1 cellular context compared by ENCODE assay signal in the genomic region with DNA sequence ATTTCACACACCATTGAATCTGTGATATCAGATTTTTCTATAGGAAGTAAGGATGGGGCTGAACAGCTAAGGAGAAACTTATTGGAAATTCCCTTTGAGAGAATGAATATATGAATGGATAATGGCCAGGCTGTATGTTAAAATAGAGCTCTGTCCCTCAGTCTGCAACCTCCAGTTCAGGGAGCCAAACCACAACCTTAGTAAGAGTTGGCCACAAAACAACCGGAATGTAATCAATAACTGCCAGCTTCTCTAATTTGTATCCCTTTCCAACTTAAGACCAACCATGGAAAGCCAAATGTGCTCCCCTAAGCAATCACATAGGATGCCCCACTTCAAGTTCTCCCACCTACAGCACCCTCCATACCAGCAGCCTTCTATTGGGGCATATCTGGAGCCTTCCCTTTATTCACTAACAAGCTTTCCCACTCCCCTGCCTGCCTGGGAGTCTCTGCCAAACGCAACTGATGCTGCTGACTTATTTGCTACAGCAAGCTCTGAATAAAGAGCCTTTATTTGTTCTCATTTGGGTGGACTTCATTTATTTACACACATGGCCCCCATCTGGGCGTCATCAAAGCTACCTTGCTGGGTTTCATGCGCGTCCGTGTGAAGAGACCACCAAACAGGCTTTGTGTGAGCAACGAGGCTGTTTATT.
TF ChIP-seq lines count a peak whose summit lies in the region.

No MANE protein-coding gene starts in this region.

TF ChIP-seq in H1, 55 proteins besides CTCF, POLR2A, EP300 and RAD21 (continued from another document):
- TF ChIP-seq KDM5A (IDR thresholded peaks at IDR 0.05; ENCODE audit: low read length) (no peak), CBX5 (IDR thresholded peaks at IDR 0.05; ENCODE audit: low read depth, low read length) (no peak), RFX5 (IDR thresholded peaks at IDR 0.05; ENCODE audit: borderline replicate concordance, low read depth, low read length) (no peak), BRCA1 (IDR thresholded peaks at IDR 0.05; ENCODE audit: low read depth, low read length) (no peak), ZNF274 (IDR thresholded peaks at IDR 0.05; ENCODE audit: borderline replicate concordance, extremely low read depth, low read length) (no peak), TCF12 (IDR thresholded peaks at IDR 0.05; ENCODE audit: low read depth, low read length) (no peak), HDAC2 (IDR thresholded peaks at IDR 0.05; ENCODE audit: borderline replicate concordance in 1 of 2, low read depth in 2 of 2, low read length in 2 of 2) (no peak), SP1 (IDR thresholded peaks at IDR 0.05; ENCODE audit: low read depth, low read length) (no peak), BACH1 (IDR thresholded peaks at IDR 0.05; ENCODE audit: low read length) (no peak)
- TF ChIP-seq, protein P1, sequence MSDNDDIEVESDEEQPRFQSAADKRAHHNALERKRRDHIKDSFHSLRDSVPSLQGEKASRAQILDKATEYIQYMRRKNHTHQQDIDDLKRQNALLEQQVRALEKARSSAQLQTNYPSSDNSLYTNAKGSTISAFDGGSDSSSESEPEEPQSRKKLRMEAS (IDR thresholded peaks at IDR 0.05) = no peak
